Comparison of ENCODE assay signal across 8 cellular contexts in the genomic region with DNA sequence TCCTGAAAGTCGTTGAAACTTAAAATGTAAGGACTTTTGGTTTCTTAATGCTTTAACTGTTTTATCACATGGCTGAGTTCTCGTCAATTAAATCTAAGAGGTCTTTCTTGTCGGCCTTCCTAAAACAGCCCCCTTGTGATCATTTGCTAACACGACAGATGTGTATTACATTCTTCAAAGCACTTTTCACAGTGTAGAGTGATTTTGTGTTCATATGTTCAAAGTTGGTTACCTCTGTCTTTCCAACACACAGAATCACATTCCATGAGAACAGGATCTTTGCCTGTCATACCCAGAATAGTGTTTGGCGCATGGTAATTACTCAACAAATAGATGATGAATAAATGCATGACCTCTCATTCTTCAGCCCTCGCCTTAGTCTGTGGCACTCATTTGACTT. TPM values are rescaled to one million over a fixed set of nuclear protein-coding genes. Genes with fewer than 3 reads are reported as not detected.
DNase-seq lines count a peak whose midpoint lies in the region; ATAC-seq and TF ChIP-seq lines count a peak whose summit lies in the region.

No MANE protein-coding gene starts in this region.

- H3K4me3 ChIP-seq in hepatocyte (peak overlapping the region; percentile 61), thyroid gland (replicated peaks in 1 of 3) (peak overlapping the region; percentile 64 to 75 (median 75))

- in situ Hi-C loops in SK-MEL-5 (cut with HindIII; ENCODE audit: low pct_unique_long_range_greater_than_20kb, low sequenced_read_pairs), result no loop called here

- WGBS in hepatocyte (ENCODE audit: low lambda C conversion rate, missing lambda C conversion rate), result 29% methylated on average over 6 of the region's 6 CpGs
- 22 to 24% methylated on average over 6 of the region's 6 CpGs for WGBS in thyroid gland, 2 donors

- TF ChIP-seq CTCF in hepatocyte (IDR thresholded peaks at IDR 0.05; ENCODE audit: poor library complexity), result no peak
- no peak for TF ChIP-seq CTCF in thyroid gland (IDR thresholded peaks at IDR 0.05)

- H2AFZ ChIP-seq in hepatocyte, result peak overlapping the region; percentile 81

- no peaks in the 10 kb centered on the region for H3K27me3 ChIP-seq in hepatocyte
- H3K27me3 ChIP-seq in thyroid gland, result no peaks in the 10 kb centered on the region

- H3K27ac ChIP-seq in hepatocyte (peak overlapping the region; percentile 93), thyroid gland (no peak overlapping the region)

- peaks cover 55% of the 10 kb centered on the region for H3K79me2 ChIP-seq in hepatocyte

- intact Hi-C loops in thyroid gland (cut with DNase I), result no loop called here

- no peak for ATAC-seq in GM19035 (IDR thresholded peaks at IDR 0.05; ENCODE audit: unreplicated experiment)

- no peak for TF ChIP-seq POLR2A in thyroid gland (IDR thresholded peaks at IDR 0.05)

- peak; percentile 40 for DNase-seq in NOMO-1 treated with DMSO at 0.1 percent for 48 hours (lab: John Stamatoyannopoulos, UW; ENCODE audit: unreplicated experiment)
- no peak for DNase-seq in NOMO-1 treated with dmso at 0.1 percent for 144 hours (lab: John Stamatoyannopoulos, UW; ENCODE audit: unreplicated experiment)
- peak; percentile 54 for DNase-seq in SK-MEL-5 (ENCODE audit: low read depth, low spot score)
- peak; percentile 33 for DNase-seq in hepatocyte (ENCODE audit: low spot score)
- no peak for DNase-seq in thyroid gland
- DNase-seq in NCI-H524 treated with DMSO at 0.1 percent for 48 hours (lab: John Stamatoyannopoulos, UW), result no peak
- DNase-seq in hypothalamus (lab: John Stamatoyannopoulos, UW), result no peak

- H3K9me3 ChIP-seq in hepatocyte (ENCODE audit: low read depth) (no peaks in the 10 kb centered on the region), thyroid gland (no peaks in the 10 kb centered on the region)

- H3K9me2 ChIP-seq in hepatocyte (replicated peaks; ENCODE audit: insufficient read depth), result no peaks in the 10 kb centered on the region

- H3K4me1 ChIP-seq in hepatocyte (ENCODE audit: insufficient read depth), result peaks cover 7% of the 10 kb centered on the region
- peaks cover 9 to 11% of the 10 kb centered on the region in 2 donors for H3K4me1 ChIP-seq in thyroid gland

- no peaks in the 10 kb centered on the region for H3K36me3 ChIP-seq in hepatocyte (replicated peaks; ENCODE audit: insufficient read depth, low read depth)
- H3K36me3 ChIP-seq in thyroid gland, result no peaks in the 10 kb centered on the region

- peaks cover 5% of the 10 kb centered on the region for H4K20me1 ChIP-seq in hepatocyte (ENCODE audit: insufficient read depth, poor library complexity, severe bottlenecking)

- peak overlapping the region; percentile 87 for H3K4me2 ChIP-seq in hepatocyte

RNA-seq across cellular contexts. Expression of a gene that starts 1.1 kb away (rescaled TPM):
- 67.7 TPM in 2 replicates for total RNA-seq in SK-MEL-5 (2014; rRNA removed; shearing (Covaris generic))
- 37.7 and 47.2 TPM in 2 replicates for polyA plus RNA-seq in SK-MEL-5 (2015; cell fraction: cytosol; rRNA removed)
- 16.3 and 23.0 TPM in 2 replicates for polyA plus RNA-seq in SK-MEL-5 (2015; cell fraction: nucleus; rRNA removed)
- 25.7 and 25.8 TPM in 2 replicates for total RNA-seq in hepatocyte
- polyA plus RNA-seq in hepatocyte, result 23.1 and 26.7 TPM in 2 replicates
- total RNA-seq in thyroid gland, result 10 to 100 TPM; 15.3 to 22.7 (median 19.6) TPM

Comparison
In these comparisons a context has a peak if more than half of its experiments do, and no peak if none do; other contexts are left out.
1. DNase-seq: peak in NOMO-1 treated with DMSO at 0.1 percent for 48 hours (single experiment), SK-MEL-5 (single experiment) and hepatocyte (single experiment); none in NOMO-1 treated with dmso at 0.1 percent for 144 hours (single experiment), thyroid gland (0 of 2), NCI-H524 treated with DMSO at 0.1 percent for 48 hours (single experiment) and hypothalamus (0 of 51).